ENCODE assay signal across 8 cellular contexts in the genomic region with DNA sequence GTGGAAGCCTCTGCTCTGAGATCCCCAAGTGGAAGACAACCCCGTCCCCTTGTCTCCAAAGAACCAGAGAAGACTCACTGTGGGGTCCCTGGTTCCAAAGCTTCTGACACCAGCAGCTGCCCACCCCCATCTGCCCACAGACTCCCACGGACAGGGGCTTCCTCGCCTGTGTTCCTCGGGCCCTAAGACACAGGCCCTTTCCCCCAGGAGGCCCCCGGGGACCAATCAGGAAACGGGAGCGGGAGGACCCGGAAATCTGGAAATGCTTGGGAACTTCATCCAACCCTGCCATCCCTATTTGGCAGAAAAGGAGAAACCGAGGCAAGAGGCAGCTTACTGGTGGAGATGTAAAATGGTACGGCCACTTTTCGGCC.
DNase-seq lines count a peak whose midpoint lies in the region; ATAC-seq and TF ChIP-seq lines count a peak whose summit lies in the region.

No MANE protein-coding gene starts in this region.

- H3K9me2 ChIP-seq in OCI-LY1 (ENCODE audit: low read depth, low read length) = no peaks in the 10 kb centered on the region

- peaks cover 51% of the 10 kb centered on the region for H3K4me1 ChIP-seq in OCI-LY1 (ENCODE audit: insufficient read depth, low read length, severe bottlenecking)
- H3K4me1 ChIP-seq in neutrophil (ENCODE audit: control insufficient read depth in 1 of 2, insufficient read depth in 1 of 2, low read depth in 1 of 2, low read length in 1 of 2) = peaks cover 60 to 67% of the 10 kb centered on the region in 2 experiments

- H2AFZ ChIP-seq in OCI-LY1 (ENCODE audit: low read length) = no peak overlapping the region

- H3K36me3 Mint-ChIP-seq in CD14-positive monocyte (peaks cover 56 to 69% of the 10 kb centered on the region in 2 donors), endothelial cell (ENCODE audit: low read depth, unreplicated experiment) (peaks cover 15% of the 10 kb centered on the region)

- H3K9me3 Mint-ChIP-seq in CD14-positive monocyte (peaks cover 2 to 9% (median 5%) of the 10 kb centered on the region in 7 donors), endothelial cell (ENCODE audit: unreplicated experiment) (no peaks in the 10 kb centered on the region)

- DNase-seq in CD14-positive monocyte (ENCODE audit: low spot score) (no peak), endothelial cell (ENCODE audit: low spot score) (no peak), occipital lobe (lab: John Stamatoyannopoulos, UW) (no peak), NCI-H187 treated with DMSO at 0.1 percent for 48 hours (lab: John Stamatoyannopoulos, UW) (no peak)

- H3K27me3 Mint-ChIP-seq in CD14-positive monocyte (ENCODE audit: low read depth in 3 of 3) (peaks cover 0 to 3% (median 2%) of the 10 kb centered on the region in 3 donors), endothelial cell (ENCODE audit: unreplicated experiment) (peaks cover 7% of the 10 kb centered on the region)

- intact Hi-C loops in CD14-positive monocyte (cut with micrococcal nuclease) = loop anchor here (2.0 to 10.0 kb wide), 4 partner anchors 60 to 320 kb away; no protein-coding TSS in a partner anchor

- H3K27me3 ChIP-seq in OCI-LY1 (ENCODE audit: insufficient read depth, low read length) (no peaks in the 10 kb centered on the region), neutrophil (no peaks in the 10 kb centered on the region)

- H3K9me3 ChIP-seq in OCI-LY1 (ENCODE audit: low read length) (no peaks in the 10 kb centered on the region), neutrophil (no peaks in the 10 kb centered on the region)

- ATAC-seq in GM18517 (IDR thresholded peaks at IDR 0.05; ENCODE audit: unreplicated experiment) (no peak), HG03457 (IDR thresholded peaks at IDR 0.05; ENCODE audit: unreplicated experiment) (no peak)

- H3K79me2 ChIP-seq in OCI-LY1 (ENCODE audit: insufficient read depth, low read length) = no peaks in the 10 kb centered on the region

- H4K20me1 ChIP-seq in OCI-LY1 (ENCODE audit: insufficient read depth, low read length) = no peaks in the 10 kb centered on the region

- no peaks in the 10 kb centered on the region for H3F3A ChIP-seq in OCI-LY1 (ENCODE audit: insufficient read depth, low read length)

- peak overlapping the region; percentile 78 to 95 (median 90) for H3K27ac Mint-ChIP-seq in CD14-positive monocyte
- no peak overlapping the region for H3K27ac Mint-ChIP-seq in endothelial cell (ENCODE audit: unreplicated experiment)

- no peak for TF ChIP-seq CTCF in CD14-positive monocyte (IDR thresholded peaks at IDR 0.05)
- TF ChIP-seq CTCF in OCI-LY1 (IDR thresholded peaks at IDR 0.05; ENCODE audit: low read length) = no peak
- no peak for TF ChIP-seq CTCF in endothelial cell (IDR thresholded peaks at IDR 0.05; ENCODE audit: unreplicated experiment)
- no peak for TF ChIP-seq CTCF in neutrophil (IDR thresholded peaks at IDR 0.05)

- peak overlapping the region; percentile 7; the same call in 1 of the 2 replicates for H3K4me2 ChIP-seq in OCI-LY1 (ENCODE audit: low read length)

- peaks cover 55% of the 10 kb centered on the region for H3K4me1 Mint-ChIP-seq in CD14-positive monocyte
- peaks cover 9% of the 10 kb centered on the region for H3K4me1 Mint-ChIP-seq in endothelial cell (ENCODE audit: unreplicated experiment)

- H3K27ac ChIP-seq in OCI-LY1 (ENCODE audit: low read depth, low read length, poor library complexity, severe bottlenecking) (peak overlapping the region; percentile 53), neutrophil (peak overlapping the region; percentile 76)

- no peak overlapping the region for H3K9ac ChIP-seq in OCI-LY1 (ENCODE audit: low read length)

- H3K36me3 ChIP-seq in OCI-LY1 (ENCODE audit: insufficient read depth, low read length) = 0 out of 2 replicates have a peak, but pooled peaks cover 12% of the 10 kb centered on the region
- no peaks in the 10 kb centered on the region for H3K36me3 ChIP-seq in neutrophil

- H3K4me3 Mint-ChIP-seq in CD14-positive monocyte (peak overlapping the region; percentile 65 to 67), endothelial cell (ENCODE audit: unreplicated experiment) (peak overlapping the region; percentile 5)

- H3K4me3 ChIP-seq in OCI-LY1 (ENCODE audit: low read depth, low read length, poor library complexity, severe bottlenecking) (no peak overlapping the region), neutrophil (ENCODE audit: low read depth in 1 of 2, low read length in 1 of 2) (peak overlapping the region in 1 of 2 experiments; percentile 53)
